Comparison of ENCODE assay signal across 13 cellular contexts in genomic region chr2:3522851-3523481, GRCh38. TPM values are rescaled to one million over a fixed set of nuclear protein-coding genes. Genes with fewer than 3 reads are reported as not detected.
DNase-seq lines count a peak whose midpoint lies in the region; ATAC-seq, FAIRE-seq and TF ChIP-seq lines count a peak whose summit lies in the region.
"Had no signal": no experiment of that assay in that cellular context is flagged by ENCODE, and none has a peak within 500 bp of the region (broad histone marks: within the 10 kb centered on the region; RNA-seq: fewer than 3 reads in every experiment).

No MANE protein-coding gene starts in this region.

- peaks cover 26 to 37% of the 10 kb centered on the region in 2 donors for H3K4me1 ChIP-seq in left lung
- peaks cover 0 to 52% (median 37%) of the 10 kb centered on the region in 4 donors for H3K4me1 ChIP-seq in tibial artery

- H3K9me3 Mint-ChIP-seq in HFFc6, result no peaks in the 10 kb centered on the region
- H3K9me3 Mint-ChIP-seq in brain, result peaks cover 0 to 6% (median 4%) of the 10 kb centered on the region in 5 experiments
- H3K9me3 Mint-ChIP-seq: activated naive CD4-positive, alpha-beta T cell treated with anti-CD3 and anti-CD28 coated beads, Interleukin-2, amount 50 U/mL, for 72 hours; T-helper 2 cell treated with Interferon-gamma antibody and Interleukin-4, amounts not matched to agents 5 μg/mL and 100 μg/mL, for 36 hours had no signal

- H3K36me3 ChIP-seq in left lung (no peaks in the 10 kb centered on the region), tibial artery (no peaks in the 10 kb centered on the region)

- intact Hi-C loops in left lung (cut with DNase I) (no loop called here), tibial artery (cut with DNase I; ENCODE audit: low total_unique reads) (loop anchor here (5.0 kb wide), 1 partner anchor 34 kb away; the partner anchor contains the start of gene RNASEH1)

- FAIRE-seq in GM19239 (lab: Jason Lieb, UNC), result no peak
- FAIRE-seq: endometrium had no signal

- ATAC-seq in left lung (no peak), HG03045 (IDR thresholded peaks at IDR 0.05; ENCODE audit: unreplicated experiment) (no peak)
- ATAC-seq: activated naive CD4-positive, alpha-beta T cell treated with anti-CD3 and anti-CD28 coated beads, Interleukin-2, amount 50 U/mL, for 72 hours had no signal

- no peak for TF ChIP-seq CTCF in HFFc6 (IDR thresholded peaks at IDR 0.05)
- no peak for TF ChIP-seq CTCF in brain (conservative IDR thresholded peaks at IDR 0.05)
- no peak for TF ChIP-seq CTCF in left lung (IDR thresholded peaks at IDR 0.05)
- TF ChIP-seq CTCF in tibial artery (IDR thresholded peaks at IDR 0.05), result no peak

- H3K27ac ChIP-seq in left lung (peak overlapping the region; percentile 37 to 59), tibial artery (peak overlapping the region; percentile 65 to 66)

- no peak overlapping the region for H3K4me3 ChIP-seq in left lung
- H3K4me3 ChIP-seq in tibial artery, result no peak overlapping the region

- DNase-seq in HFFc6 (no peak), left lung (no peak), tibial artery (no peak), occipital lobe (lab: John Stamatoyannopoulos, UW) (no peak), GM19239 (ENCODE audit: insufficient read length, low spot score) (no peak)
- no peak for DNase-seq in stimulated activated CD4-positive, alpha-beta T cell treated with anti-CD3 and anti-CD28 coated beads, Interleukin-15, amount 100 ng/mL, for 24 hours
- DNase-seq: Calu3, NCI-H1930 had no signal

- H3K9me3 ChIP-seq in left lung (no peaks in the 10 kb centered on the region), tibial artery (no peaks in the 10 kb centered on the region)

- H3K27me3 ChIP-seq in left lung (no peaks in the 10 kb centered on the region), tibial artery (no peaks in the 10 kb centered on the region)

- H3K4me1 Mint-ChIP-seq in HFFc6 (ENCODE audit: low read depth), result peaks cover 48% of the 10 kb centered on the region
- H3K4me1 Mint-ChIP-seq in brain, result peaks cover 38% of the 10 kb centered on the region

- no peak overlapping the region for H3K4me3 Mint-ChIP-seq in HFFc6
- H3K4me3 Mint-ChIP-seq in brain, result peak overlapping the region in 2 of 5 experiments; percentile 13 to 18
- H3K4me3 Mint-ChIP-seq: T-helper 2 cell treated with Interferon-gamma antibody and Interleukin-4, amounts not matched to agents 5 μg/mL and 100 μg/mL, for 36 hours had no signal

- no peaks in the 10 kb centered on the region for H3K36me3 Mint-ChIP-seq in HFFc6 (ENCODE audit: low read depth)
- H3K36me3 Mint-ChIP-seq in brain, result peaks cover under 1% of the 10 kb centered on the region

- H3K27ac Mint-ChIP-seq in HFFc6 (peak overlapping the region; percentile 79), brain (peak overlapping the region in 3 of 5 experiments; percentile 25 to 84 (median 70))
- H3K27ac Mint-ChIP-seq: activated naive CD4-positive, alpha-beta T cell treated with anti-CD3 and anti-CD28 coated beads, Interleukin-2, amount 50 U/mL, for 72 hours; T-helper 2 cell treated with Interferon-gamma antibody and Interleukin-4, amounts not matched to agents 5 μg/mL and 100 μg/mL, for 36 hours had no signal

- H3K27me3 Mint-ChIP-seq in HFFc6 (ENCODE audit: insufficient read depth), result peaks cover 1% of the 10 kb centered on the region
- H3K27me3 Mint-ChIP-seq in brain, result peaks cover 10% of the 10 kb centered on the region

RNA-seq across cellular contexts. Expression of gene ADI1, which starts 3.6 kb away (rescaled TPM):
- total RNA-seq in HFFc6 (2021; fragmentation: NEBNext Ultra II Directional; extraction: Animal tissue kit (Norgen Biotek cat#: 25700)), result 10 to 100 TPM; 66.6 to 94.2 (median 75.5) TPM
- polyA plus RNA-seq in brain (ENCODE audit: insufficient read depth, low read depth, low replicate concordance), result 50.4 TPM
- total RNA-seq in left lung (10 to 100 TPM; 72.0 to 83.8 TPM), occipital lobe (15.4 TPM)

RNA-seq across cellular contexts. Expression of gene RNASEH1, which starts 35.2 kb away (rescaled TPM):
- total RNA-seq in HFFc6 (2021; fragmentation: NEBNext Ultra II Directional; extraction: Animal tissue kit (Norgen Biotek cat#: 25700)), result 10 to 100 TPM; 36.9 to 43.6 (median 39.7) TPM
- 15.4 TPM for polyA plus RNA-seq in brain (ENCODE audit: insufficient read depth, low read depth, low replicate concordance)
- total RNA-seq in left lung (10 to 100 TPM; 16.1 to 22.8 TPM), occipital lobe (26.2 TPM)

RNA-seq across cellular contexts. Expression of gene RPS7, which starts 52.1 kb away (rescaled TPM):
- 1,000 to 10,000 TPM; 1,288 to 1,437 (median 1,316) TPM for total RNA-seq in HFFc6 (2021; fragmentation: NEBNext Ultra II Directional; extraction: Animal tissue kit (Norgen Biotek cat#: 25700))
- polyA plus RNA-seq in brain (ENCODE audit: insufficient read depth, low read depth, low replicate concordance), result 1,586 TPM
- total RNA-seq in left lung (1,000 to 10,000 TPM in 1 of 2 donors, 100 to 1,000 TPM in 1; 909 to 1,079 TPM), occipital lobe (1,272 TPM)
